14 cellular contexts compared by ENCODE assay signal in the genomic region with DNA sequence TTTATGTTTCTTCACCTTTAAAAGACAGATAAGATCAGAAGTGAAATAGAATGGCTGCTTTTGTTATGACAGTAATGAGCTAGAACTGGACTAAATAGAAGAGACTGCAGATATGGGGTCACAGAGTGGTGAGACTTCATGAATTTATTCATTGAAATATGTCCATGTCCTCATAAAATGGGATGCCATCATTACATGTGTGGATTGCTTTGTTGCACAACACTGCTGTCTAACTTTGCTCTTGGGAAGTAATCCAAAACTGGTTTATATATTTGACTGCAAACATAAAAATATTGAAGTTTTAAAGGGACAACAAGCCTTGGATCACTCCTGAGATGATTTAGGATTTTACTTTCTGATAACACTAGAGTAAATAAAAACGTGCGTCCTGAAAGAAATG.
"Had no signal": no experiment of that assay in that cellular context is flagged by ENCODE, and none has a peak within 500 bp of the region (broad histone marks: within the 10 kb centered on the region; RNA-seq: fewer than 3 reads in every experiment).

No MANE protein-coding gene starts in this region.

- H3K36me3 ChIP-seq: upper lobe of right lung, WERI-Rb-1 had no signal

- DNase-seq: activated CD4-positive, alpha-beta T cell treated with anti-CD3 and anti-CD28 coated beads for 36 hours; activated CD8-positive, alpha-beta memory T cell treated with anti-CD3 and anti-CD28 coated beads, Interleukin-2, amount 50 U/mL, for 48 hours; activated CD8-positive, alpha-beta T cell treated with anti-CD3 and anti-CD28 coated beads for 36 hours; activated naive CD4-positive, alpha-beta T cell; caudate nucleus; hippocampal formation; kidney glomerular epithelial cell; stimulated activated CD4-positive, alpha-beta T cell treated with anti-CD3 and anti-CD28 coated beads, Interleukin-4, amount 100 ng/mL, for 1 hour; stimulated activated CD8-positive, alpha-beta memory T cell treated with anti-CD3 and anti-CD28 coated beads, Interleukin-4, amount 100 ng/mL, for 48 hours; stimulated activated naive CD8-positive, alpha-beta T cell treated with anti-CD3 and anti-CD28 coated beads, Interleukin-15, Interleukin-2, amounts not matched to agents 100 U/mL and 50 U/mL, for 24 hours; T1000; upper lobe of right lung; WERI-Rb-1 had no signal

- H3K4me3 ChIP-seq: coronary artery, upper lobe of right lung had no signal

- H3K27me3 ChIP-seq: upper lobe of right lung had no signal

- H3K9me3 ChIP-seq: upper lobe of right lung had no signal

- H3K27ac ChIP-seq: coronary artery, upper lobe of right lung, WERI-Rb-1 had no signal

- H3K4me1 ChIP-seq: upper lobe of right lung had no signal

- ATAC-seq: activated CD4-positive, alpha-beta T cell treated with anti-CD3 and anti-CD28 coated beads for 36 hours; activated CD8-positive, alpha-beta T cell treated with anti-CD3 and anti-CD28 coated beads for 36 hours; stimulated activated naive CD8-positive, alpha-beta T cell treated with anti-CD3 and anti-CD28 coated beads, Interleukin-15, Interleukin-2, amounts not matched to agents 100 U/mL and 50 U/mL, for 24 hours; upper lobe of right lung had no signal
